ENCODE assay signal across 1 cellular context in the genomic region with DNA sequence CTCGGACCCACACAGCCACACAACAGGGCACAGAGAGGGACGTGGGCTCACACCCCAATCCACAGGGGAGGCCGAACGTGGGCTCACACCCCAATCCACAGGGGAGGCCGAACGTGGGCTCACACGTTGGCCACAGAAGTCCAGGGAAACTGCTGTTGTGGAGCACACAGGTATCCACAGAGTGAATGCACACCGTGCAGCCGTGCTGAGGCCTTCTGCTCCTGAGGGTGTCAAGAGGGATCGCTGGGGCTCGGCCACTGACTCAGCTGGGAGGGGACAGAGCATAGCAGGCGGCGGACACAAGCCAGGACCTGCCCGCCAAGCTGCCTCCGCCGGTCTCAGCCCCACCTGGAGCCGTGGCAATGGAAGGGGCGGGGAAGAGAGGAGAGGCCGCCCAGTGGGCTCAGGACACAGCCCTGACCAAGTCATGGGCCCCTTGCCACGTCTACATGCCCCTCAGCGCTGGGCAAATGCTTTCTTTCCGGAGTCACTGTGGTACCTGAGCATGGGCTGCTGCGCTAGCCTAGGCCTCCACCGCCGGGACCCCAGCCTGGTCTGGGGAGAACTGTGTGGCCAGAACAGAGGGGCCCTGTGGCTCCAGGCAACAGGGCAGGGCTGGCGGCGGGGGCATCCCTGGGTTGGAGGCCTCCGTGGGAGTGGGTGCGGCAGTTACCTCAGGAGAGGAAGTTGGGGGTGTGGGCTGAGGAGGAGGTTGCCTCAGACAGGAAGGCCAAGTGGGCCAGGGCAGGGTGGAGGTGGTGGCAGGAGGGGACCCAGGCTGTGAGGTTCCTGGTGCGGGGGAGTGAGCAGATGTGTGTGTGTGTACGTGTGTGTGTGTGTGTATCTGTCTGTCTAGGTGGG.
A peak's percentile ranks its signal among the peaks of the same experiment; 100 is the strongest.
TF ChIP-seq lines count a peak whose summit lies in the region.

No MANE protein-coding gene starts in this region.

TF ChIP-seq in K562, 482 proteins besides CTCF, POLR2A, EP300 and RAD21 (continued from another document and continues in another):
- TF ChIP-seq ZEB2 (IDR thresholded peaks at IDR 0.05) = 0 out of 2 replicates have a peak, but pooled peaks have one; percentile 21
- TF ChIP-seq, protein P1, sequence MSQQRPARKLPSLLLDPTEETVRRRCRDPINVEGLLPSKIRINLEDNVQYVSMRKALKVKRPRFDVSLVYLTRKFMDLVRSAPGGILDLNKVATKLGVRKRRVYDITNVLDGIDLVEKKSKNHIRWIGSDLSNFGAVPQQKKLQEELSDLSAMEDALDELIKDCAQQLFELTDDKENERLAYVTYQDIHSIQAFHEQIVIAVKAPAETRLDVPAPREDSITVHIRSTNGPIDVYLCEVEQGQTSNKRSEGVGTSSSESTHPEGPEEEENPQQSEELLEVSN (IDR thresholded peaks at IDR 0.05; ENCODE audit: borderline replicate concordance in 1 of 2, extremely low read depth in 1 of 2, insufficient read depth in 1 of 2, insufficient read length in 1 of 2, low read depth in 1 of 2, low read length in 1 of 2, poor library complexity in 1 of 2, severe bottlenecking in 1 of 2) = peak; percentile 60 to 84
- TF ChIP-seq GTF2F1 (IDR thresholded peaks at IDR 0.05; ENCODE audit: low read depth, low read length) = no peak
- TF ChIP-seq, protein P2, sequence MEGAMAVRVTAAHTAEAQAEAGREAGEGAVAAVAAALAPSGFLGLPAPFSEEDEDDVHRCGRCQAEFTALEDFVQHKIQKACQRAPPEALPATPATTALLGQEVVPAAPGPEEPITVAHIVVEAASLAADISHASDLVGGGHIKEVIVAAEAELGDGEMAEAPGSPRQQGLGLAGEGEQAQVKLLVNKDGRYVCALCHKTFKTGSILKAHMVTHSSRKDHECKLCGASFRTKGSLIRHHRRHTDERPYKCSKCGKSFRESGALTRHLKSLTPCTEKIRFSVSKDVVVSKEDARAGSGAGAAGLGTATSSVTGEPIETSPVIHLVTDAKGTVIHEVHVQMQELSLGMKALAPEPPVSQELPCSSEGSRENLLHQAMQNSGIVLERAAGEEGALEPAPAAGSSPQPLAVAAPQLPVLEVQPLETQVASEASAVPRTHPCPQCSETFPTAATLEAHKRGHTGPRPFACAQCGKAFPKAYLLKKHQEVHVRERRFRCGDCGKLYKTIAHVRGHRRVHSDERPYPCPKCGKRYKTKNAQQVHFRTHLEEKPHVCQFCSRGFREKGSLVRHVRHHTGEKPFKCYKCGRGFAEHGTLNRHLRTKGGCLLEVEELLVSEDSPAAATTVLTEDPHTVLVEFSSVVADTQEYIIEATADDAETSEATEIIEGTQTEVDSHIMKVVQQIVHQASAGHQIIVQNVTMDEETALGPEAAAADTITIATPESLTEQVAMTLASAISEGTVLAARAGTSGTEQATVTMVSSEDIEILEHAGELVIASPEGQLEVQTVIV (CRISPR knock-in tag; IDR thresholded peaks at IDR 0.05; ENCODE audit: borderline replicate concordance) = no peak
- TF ChIP-seq, protein P3, sequence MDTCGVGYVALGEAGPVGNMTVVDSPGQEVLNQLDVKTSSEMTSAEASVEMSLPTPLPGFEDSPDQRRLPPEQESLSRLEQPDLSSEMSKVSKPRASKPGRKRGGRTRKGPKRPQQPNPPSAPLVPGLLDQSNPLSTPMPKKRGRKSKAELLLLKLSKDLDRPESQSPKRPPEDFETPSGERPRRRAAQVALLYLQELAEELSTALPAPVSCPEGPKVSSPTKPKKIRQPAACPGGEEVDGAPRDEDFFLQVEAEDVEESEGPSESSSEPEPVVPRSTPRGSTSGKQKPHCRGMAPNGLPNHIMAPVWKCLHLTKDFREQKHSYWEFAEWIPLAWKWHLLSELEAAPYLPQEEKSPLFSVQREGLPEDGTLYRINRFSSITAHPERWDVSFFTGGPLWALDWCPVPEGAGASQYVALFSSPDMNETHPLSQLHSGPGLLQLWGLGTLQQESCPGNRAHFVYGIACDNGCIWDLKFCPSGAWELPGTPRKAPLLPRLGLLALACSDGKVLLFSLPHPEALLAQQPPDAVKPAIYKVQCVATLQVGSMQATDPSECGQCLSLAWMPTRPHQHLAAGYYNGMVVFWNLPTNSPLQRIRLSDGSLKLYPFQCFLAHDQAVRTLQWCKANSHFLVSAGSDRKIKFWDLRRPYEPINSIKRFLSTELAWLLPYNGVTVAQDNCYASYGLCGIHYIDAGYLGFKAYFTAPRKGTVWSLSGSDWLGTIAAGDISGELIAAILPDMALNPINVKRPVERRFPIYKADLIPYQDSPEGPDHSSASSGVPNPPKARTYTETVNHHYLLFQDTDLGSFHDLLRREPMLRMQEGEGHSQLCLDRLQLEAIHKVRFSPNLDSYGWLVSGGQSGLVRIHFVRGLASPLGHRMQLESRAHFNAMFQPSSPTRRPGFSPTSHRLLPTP (IDR thresholded peaks at IDR 0.05; ENCODE audit: borderline replicate concordance, extremely low read depth, insufficient read length) = no peak
- TF ChIP-seq GTF2E2 (tag; IDR thresholded peaks at IDR 0.05) = peak; percentile 63; the same call in 1 of the 2 replicates
- TF ChIP-seq, protein P4, sequence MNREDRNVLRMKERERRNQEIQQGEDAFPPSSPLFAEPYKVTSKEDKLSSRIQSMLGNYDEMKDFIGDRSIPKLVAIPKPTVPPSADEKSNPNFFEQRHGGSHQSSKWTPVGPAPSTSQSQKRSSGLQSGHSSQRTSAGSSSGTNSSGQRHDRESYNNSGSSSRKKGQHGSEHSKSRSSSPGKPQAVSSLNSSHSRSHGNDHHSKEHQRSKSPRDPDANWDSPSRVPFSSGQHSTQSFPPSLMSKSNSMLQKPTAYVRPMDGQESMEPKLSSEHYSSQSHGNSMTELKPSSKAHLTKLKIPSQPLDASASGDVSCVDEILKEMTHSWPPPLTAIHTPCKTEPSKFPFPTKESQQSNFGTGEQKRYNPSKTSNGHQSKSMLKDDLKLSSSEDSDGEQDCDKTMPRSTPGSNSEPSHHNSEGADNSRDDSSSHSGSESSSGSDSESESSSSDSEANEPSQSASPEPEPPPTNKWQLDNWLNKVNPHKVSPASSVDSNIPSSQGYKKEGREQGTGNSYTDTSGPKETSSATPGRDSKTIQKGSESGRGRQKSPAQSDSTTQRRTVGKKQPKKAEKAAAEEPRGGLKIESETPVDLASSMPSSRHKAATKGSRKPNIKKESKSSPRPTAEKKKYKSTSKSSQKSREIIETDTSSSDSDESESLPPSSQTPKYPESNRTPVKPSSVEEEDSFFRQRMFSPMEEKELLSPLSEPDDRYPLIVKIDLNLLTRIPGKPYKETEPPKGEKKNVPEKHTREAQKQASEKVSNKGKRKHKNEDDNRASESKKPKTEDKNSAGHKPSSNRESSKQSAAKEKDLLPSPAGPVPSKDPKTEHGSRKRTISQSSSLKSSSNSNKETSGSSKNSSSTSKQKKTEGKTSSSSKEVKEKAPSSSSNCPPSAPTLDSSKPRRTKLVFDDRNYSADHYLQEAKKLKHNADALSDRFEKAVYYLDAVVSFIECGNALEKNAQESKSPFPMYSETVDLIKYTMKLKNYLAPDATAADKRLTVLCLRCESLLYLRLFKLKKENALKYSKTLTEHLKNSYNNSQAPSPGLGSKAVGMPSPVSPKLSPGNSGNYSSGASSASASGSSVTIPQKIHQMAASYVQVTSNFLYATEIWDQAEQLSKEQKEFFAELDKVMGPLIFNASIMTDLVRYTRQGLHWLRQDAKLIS (CRISPR knock-in tag; IDR thresholded peaks at IDR 0.05) = no peak
- TF ChIP-seq TCF7 (IDR thresholded peaks at IDR 0.05; ENCODE audit: borderline replicate concordance) = no peak
- TF ChIP-seq, protein P5, sequence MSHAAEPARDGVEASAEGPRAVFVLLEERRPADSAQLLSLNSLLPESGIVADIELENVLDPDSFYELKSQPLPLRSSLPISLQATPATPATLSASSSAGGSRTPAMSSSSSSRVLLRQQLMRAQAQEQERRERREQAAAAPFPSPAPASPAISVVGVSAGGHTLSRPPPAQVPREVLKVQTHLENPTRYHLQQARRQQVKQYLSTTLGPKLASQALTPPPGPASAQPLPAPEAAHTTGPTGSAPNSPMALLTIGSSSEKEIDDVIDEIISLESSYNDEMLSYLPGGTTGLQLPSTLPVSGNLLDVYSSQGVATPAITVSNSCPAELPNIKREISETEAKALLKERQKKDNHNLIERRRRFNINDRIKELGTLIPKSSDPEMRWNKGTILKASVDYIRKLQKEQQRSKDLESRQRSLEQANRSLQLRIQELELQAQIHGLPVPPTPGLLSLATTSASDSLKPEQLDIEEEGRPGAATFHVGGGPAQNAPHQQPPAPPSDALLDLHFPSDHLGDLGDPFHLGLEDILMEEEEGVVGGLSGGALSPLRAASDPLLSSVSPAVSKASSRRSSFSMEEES (CRISPR knock-in tag; IDR thresholded peaks at IDR 0.05) = no peak
- no peak for TF ChIP-seq SRSF1 (IDR thresholded peaks at IDR 0.05; ENCODE audit: low read depth, low read length)
- no peak for TF ChIP-seq ZNF589 (CRISPR knock-in tag; IDR thresholded peaks at IDR 0.05; ENCODE audit: low read depth)
- TF ChIP-seq, protein P6, sequence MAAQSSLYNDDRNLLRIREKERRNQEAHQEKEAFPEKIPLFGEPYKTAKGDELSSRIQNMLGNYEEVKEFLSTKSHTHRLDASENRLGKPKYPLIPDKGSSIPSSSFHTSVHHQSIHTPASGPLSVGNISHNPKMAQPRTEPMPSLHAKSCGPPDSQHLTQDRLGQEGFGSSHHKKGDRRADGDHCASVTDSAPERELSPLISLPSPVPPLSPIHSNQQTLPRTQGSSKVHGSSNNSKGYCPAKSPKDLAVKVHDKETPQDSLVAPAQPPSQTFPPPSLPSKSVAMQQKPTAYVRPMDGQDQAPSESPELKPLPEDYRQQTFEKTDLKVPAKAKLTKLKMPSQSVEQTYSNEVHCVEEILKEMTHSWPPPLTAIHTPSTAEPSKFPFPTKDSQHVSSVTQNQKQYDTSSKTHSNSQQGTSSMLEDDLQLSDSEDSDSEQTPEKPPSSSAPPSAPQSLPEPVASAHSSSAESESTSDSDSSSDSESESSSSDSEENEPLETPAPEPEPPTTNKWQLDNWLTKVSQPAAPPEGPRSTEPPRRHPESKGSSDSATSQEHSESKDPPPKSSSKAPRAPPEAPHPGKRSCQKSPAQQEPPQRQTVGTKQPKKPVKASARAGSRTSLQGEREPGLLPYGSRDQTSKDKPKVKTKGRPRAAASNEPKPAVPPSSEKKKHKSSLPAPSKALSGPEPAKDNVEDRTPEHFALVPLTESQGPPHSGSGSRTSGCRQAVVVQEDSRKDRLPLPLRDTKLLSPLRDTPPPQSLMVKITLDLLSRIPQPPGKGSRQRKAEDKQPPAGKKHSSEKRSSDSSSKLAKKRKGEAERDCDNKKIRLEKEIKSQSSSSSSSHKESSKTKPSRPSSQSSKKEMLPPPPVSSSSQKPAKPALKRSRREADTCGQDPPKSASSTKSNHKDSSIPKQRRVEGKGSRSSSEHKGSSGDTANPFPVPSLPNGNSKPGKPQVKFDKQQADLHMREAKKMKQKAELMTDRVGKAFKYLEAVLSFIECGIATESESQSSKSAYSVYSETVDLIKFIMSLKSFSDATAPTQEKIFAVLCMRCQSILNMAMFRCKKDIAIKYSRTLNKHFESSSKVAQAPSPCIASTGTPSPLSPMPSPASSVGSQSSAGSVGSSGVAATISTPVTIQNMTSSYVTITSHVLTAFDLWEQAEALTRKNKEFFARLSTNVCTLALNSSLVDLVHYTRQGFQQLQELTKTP (IDR thresholded peaks at IDR 0.05; ENCODE audit: low read depth in 1 of 2, partially characterized antibody in 2 of 2) = no peak
- TF ChIP-seq TAF7 (tag; IDR thresholded peaks at IDR 0.05) = no peak
- TF ChIP-seq, protein P7, sequence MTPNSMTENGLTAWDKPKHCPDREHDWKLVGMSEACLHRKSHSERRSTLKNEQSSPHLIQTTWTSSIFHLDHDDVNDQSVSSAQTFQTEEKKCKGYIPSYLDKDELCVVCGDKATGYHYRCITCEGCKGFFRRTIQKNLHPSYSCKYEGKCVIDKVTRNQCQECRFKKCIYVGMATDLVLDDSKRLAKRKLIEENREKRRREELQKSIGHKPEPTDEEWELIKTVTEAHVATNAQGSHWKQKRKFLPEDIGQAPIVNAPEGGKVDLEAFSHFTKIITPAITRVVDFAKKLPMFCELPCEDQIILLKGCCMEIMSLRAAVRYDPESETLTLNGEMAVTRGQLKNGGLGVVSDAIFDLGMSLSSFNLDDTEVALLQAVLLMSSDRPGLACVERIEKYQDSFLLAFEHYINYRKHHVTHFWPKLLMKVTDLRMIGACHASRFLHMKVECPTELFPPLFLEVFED (CRISPR knock-in tag; conservative IDR thresholded peaks at IDR 0.05) = peak; percentile 78; the same call in 1 of the 2 replicates
- TF ChIP-seq, protein P8, sequence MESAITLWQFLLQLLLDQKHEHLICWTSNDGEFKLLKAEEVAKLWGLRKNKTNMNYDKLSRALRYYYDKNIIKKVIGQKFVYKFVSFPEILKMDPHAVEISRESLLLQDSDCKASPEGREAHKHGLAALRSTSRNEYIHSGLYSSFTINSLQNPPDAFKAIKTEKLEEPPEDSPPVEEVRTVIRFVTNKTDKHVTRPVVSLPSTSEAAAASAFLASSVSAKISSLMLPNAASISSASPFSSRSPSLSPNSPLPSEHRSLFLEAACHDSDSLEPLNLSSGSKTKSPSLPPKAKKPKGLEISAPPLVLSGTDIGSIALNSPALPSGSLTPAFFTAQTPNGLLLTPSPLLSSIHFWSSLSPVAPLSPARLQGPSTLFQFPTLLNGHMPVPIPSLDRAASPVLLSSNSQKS (CRISPR knock-in tag; IDR thresholded peaks at IDR 0.05) = no peak
- no peak for TF ChIP-seq FIP1L1 (IDR thresholded peaks at IDR 0.05; ENCODE audit: low read depth, low read length, poor library complexity, severe bottlenecking)
- TF ChIP-seq PHTF2 (CRISPR knock-in tag; IDR thresholded peaks at IDR 0.05) = no peak
- TF ChIP-seq, protein P9, sequence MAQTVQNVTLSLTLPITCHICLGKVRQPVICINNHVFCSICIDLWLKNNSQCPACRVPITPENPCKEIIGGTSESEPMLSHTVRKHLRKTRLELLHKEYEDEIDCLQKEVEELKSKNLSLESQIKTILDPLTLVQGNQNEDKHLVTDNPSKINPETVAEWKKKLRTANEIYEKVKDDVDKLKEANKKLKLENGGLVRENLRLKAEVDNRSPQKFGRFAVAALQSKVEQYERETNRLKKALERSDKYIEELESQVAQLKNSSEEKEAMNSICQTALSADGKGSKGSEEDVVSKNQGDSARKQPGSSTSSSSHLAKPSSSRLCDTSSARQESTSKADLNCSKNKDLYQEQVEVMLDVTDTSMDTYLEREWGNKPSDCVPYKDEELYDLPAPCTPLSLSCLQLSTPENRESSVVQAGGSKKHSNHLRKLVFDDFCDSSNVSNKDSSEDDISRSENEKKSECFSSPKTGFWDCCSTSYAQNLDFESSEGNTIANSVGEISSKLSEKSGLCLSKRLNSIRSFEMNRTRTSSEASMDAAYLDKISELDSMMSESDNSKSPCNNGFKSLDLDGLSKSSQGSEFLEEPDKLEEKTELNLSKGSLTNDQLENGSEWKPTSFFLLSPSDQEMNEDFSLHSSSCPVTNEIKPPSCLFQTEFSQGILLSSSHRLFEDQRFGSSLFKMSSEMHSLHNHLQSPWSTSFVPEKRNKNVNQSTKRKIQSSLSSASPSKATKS (CRISPR knock-in tag; IDR thresholded peaks at IDR 0.05) = no peak
- no peak for TF ChIP-seq BCL6 (CRISPR knock-in tag; IDR thresholded peaks at IDR 0.05)
- TF ChIP-seq, protein P10, sequence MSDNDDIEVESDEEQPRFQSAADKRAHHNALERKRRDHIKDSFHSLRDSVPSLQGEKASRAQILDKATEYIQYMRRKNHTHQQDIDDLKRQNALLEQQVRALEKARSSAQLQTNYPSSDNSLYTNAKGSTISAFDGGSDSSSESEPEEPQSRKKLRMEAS (CRISPR knock-in tag; IDR thresholded peaks at IDR 0.05) = peak; percentile 67
- TF ChIP-seq ZNF778 (CRISPR knock-in tag; IDR thresholded peaks at IDR 0.05) = no peak
- TF ChIP-seq XRCC5 (IDR thresholded peaks at IDR 0.05; ENCODE audit: low read depth, low read length) = no peak
